In the genomic region with DNA sequence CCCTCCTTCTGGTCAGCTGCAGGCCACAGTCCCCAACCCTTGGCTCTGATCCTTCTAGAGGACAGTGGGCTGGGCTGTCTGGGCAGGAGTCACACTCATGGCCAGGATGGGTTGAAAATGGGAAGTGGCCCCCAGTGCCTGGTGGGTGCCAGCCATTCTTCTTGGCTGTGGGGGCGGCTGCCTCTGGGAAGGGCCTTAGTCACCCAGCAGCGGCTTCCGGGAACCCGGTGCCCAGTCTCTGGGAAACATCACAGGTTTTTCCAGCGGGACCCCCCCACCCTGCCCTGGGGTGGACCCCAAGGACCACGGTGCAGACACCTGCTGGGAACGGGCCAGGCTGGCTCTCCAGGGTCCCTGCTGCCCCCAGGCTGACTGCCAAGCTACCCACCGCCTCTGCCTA, we compare ENCODE assay signal across 27 cellular contexts. TPM values are rescaled to one million over a fixed set of nuclear protein-coding genes. Genes with fewer than 3 reads are reported as not detected.
A peak's percentile ranks its signal among the peaks of the same experiment; 100 is the strongest.
DNase-seq lines count a peak whose midpoint lies in the region; ATAC-seq and TF ChIP-seq lines count a peak whose summit lies in the region.
"Had no signal": no experiment of that assay in that cellular context is flagged by ENCODE, and none has a peak within 500 bp of the region (broad histone marks: within the 10 kb centered on the region; RNA-seq: fewer than 3 reads in every experiment).

No MANE protein-coding gene starts in this region.

- peaks cover 0 to 4% of the 10 kb centered on the region in 2 donors for H3K9me3 ChIP-seq in transverse colon
- H3K9me3 ChIP-seq: BE2C had no signal

- peak; percentile 49 for DNase-seq in natural killer cell treated with Interleukin-12 subunit alpha and Interleukin-12 subunit beta and Interleukin-15 and Interleukin-18, amount 100 ng/mL, for 72 hours (ENCODE audit: low spot score)
- no peak for DNase-seq in natural killer cell
- peak; percentile 39 for DNase-seq in NB4 (ENCODE audit: low read depth)
- peak; percentile 44 for DNase-seq in medulla oblongata (ENCODE audit: extremely low spot score)
- DNase-seq in NCI-H1930 (lab: John Stamatoyannopoulos, UW), result no peak
- DNase-seq in activated T-helper 1 cell treated with anti-CD3 and anti-CD28 coated beads, Interleukin-12 subunit alpha, Interleukin-12 subunit beta, Interleukin-2, Interleukin-4 antibody, amounts not matched to agents 30 ng/mL and 10 ng/mL and 1 ng/mL, durations not matched to agents 14 hours and 24 hours and 36 hours (ENCODE audit: low spot score), result no peak
- no peak for DNase-seq in transverse colon
- DNase-seq in EL, result no peak
- DNase-seq: BE2C; CD4-positive, alpha-beta T cell; COR-L47; DMS 273 treated with DMSO at 0.1 percent for 48 hours; DMS79 treated with DMSO at 0.1 percent for 48 hours; HFFc6; Kasumi-1; NCI-H1105; NCI-H146; NCI-H2081; NCI-H2171; NCI-H345; NCI-H524; NCI-H82; SHP77 had no signal

- no peaks in the 10 kb centered on the region for H3K4me1 ChIP-seq in transverse colon
- H3K4me1 ChIP-seq: BE2C had no signal

- in situ Hi-C loops in transverse colon (cut with MboI; ENCODE audit: low pct_ligation_motif_present in 1 of 4, low pct_unique_long_range_greater_than_20kb in 1 of 4, low sequenced_read_pairs in 3 of 4), result loop anchor here in 1 of 4 donors (25.0 kb wide), 1 partner anchor 509 kb away; no protein-coding TSS in a partner anchor

- no peak overlapping the region for H3K4me3 ChIP-seq in NB4 (ENCODE audit: low read depth, low read length)
- no peak overlapping the region for H3K4me3 ChIP-seq in transverse colon
- H3K4me3 ChIP-seq: A549, GM12878, SK-N-MC had no signal

- no peak for TF ChIP-seq EP300 in transverse colon (IDR thresholded peaks at IDR 0.05; ENCODE audit: low read depth)

- H3K36me3 ChIP-seq in transverse colon, result no peaks in the 10 kb centered on the region
- H3K36me3 ChIP-seq: BE2C had no signal

- no peaks in the 10 kb centered on the region for H3K9me3 Mint-ChIP-seq in natural killer cell treated with Interleukin-12 subunit alpha and Interleukin-12 subunit beta and Interleukin-15 and Interleukin-18, amount 100 ng/mL, for 72 hours
- H3K9me3 Mint-ChIP-seq in natural killer cell, result no peaks in the 10 kb centered on the region
- peaks cover 2% of the 10 kb centered on the region for H3K9me3 Mint-ChIP-seq in activated T-helper 1 cell treated with anti-CD3 and anti-CD28 coated beads, Interleukin-12 subunit alpha, Interleukin-12 subunit beta, Interleukin-2, Interleukin-4 antibody, amounts not matched to agents 30 ng/mL and 10 ng/mL and 1 ng/mL, durations not matched to agents 14 hours and 24 hours and 36 hours

- no peak for ATAC-seq in natural killer cell treated with Interleukin-12 subunit alpha and Interleukin-12 subunit beta and Interleukin-15 and Interleukin-18, amount 100 ng/mL, for 72 hours
- no peak for ATAC-seq in natural killer cell
- ATAC-seq: A549, GM12878 had no signal

- TF ChIP-seq CTCF in natural killer cell (IDR thresholded peaks at IDR 0.05) (no peak), NB4 (IDR thresholded peaks at IDR 0.05; ENCODE audit: low read depth, low read length) (no peak), transverse colon (IDR thresholded peaks at IDR 0.05) (no peak)

- intact Hi-C loops in natural killer cell (cut with micrococcal nuclease) (no loop called here), transverse colon (cut with DNase I; ENCODE audit: low total_unique reads) (no loop called here)
- intact Hi-C loops in activated T-helper 1 cell treated with anti-CD3 and anti-CD28 coated beads, Interleukin-12 subunit alpha, Interleukin-12 subunit beta, Interleukin-2, Interleukin-4 antibody, amounts not matched to agents 30 ng/mL and 10 ng/mL and 1 ng/mL, durations not matched to agents 14 hours and 24 hours and 36 hours (cut with micrococcal nuclease), result no loop called here

- TF ChIP-seq POLR2A in NB4 (IDR thresholded peaks at IDR 0.05; ENCODE audit: extremely low read depth, insufficient read length) (no peak), transverse colon (IDR thresholded peaks at IDR 0.05) (no peak)

- H3K27me3 ChIP-seq in transverse colon, result peaks cover 3% of the 10 kb centered on the region
- H3K27me3 ChIP-seq: BE2C had no signal

- H3K27me3 Mint-ChIP-seq in natural killer cell treated with Interleukin-12 subunit alpha and Interleukin-12 subunit beta and Interleukin-15 and Interleukin-18, amount 100 ng/mL, for 72 hours, result no peaks in the 10 kb centered on the region
- H3K27me3 Mint-ChIP-seq in natural killer cell (ENCODE audit: low read depth in 2 of 2), result no peaks in the 10 kb centered on the region
- H3K27me3 Mint-ChIP-seq in activated T-helper 1 cell treated with anti-CD3 and anti-CD28 coated beads, Interleukin-12 subunit alpha, Interleukin-12 subunit beta, Interleukin-2, Interleukin-4 antibody, amounts not matched to agents 30 ng/mL and 10 ng/mL and 1 ng/mL, durations not matched to agents 14 hours and 24 hours and 36 hours (ENCODE audit: insufficient read depth), result no peaks in the 10 kb centered on the region

- 87% methylated on average over 8 of the region's 8 CpGs; no CpG with 5 or more reads in 1 of the 2 donors for WGBS in transverse colon (ENCODE audit: low coverage in 1 of 2), 2 donors

- no peaks in the 10 kb centered on the region for H3K36me3 Mint-ChIP-seq in natural killer cell treated with Interleukin-12 subunit alpha and Interleukin-12 subunit beta and Interleukin-15 and Interleukin-18, amount 100 ng/mL, for 72 hours
- H3K36me3 Mint-ChIP-seq in natural killer cell, result no peaks in the 10 kb centered on the region
- H3K36me3 Mint-ChIP-seq in activated T-helper 1 cell treated with anti-CD3 and anti-CD28 coated beads, Interleukin-12 subunit alpha, Interleukin-12 subunit beta, Interleukin-2, Interleukin-4 antibody, amounts not matched to agents 30 ng/mL and 10 ng/mL and 1 ng/mL, durations not matched to agents 14 hours and 24 hours and 36 hours (ENCODE audit: low read depth), result no peaks in the 10 kb centered on the region

- H3K27ac ChIP-seq in transverse colon, result no peak overlapping the region
- H3K27ac ChIP-seq: A549, SK-N-MC had no signal

- no peak overlapping the region for H3K27ac Mint-ChIP-seq in natural killer cell treated with Interleukin-12 subunit alpha and Interleukin-12 subunit beta and Interleukin-15 and Interleukin-18, amount 100 ng/mL, for 72 hours
- H3K27ac Mint-ChIP-seq in natural killer cell, result no peak overlapping the region
- no peak overlapping the region for H3K27ac Mint-ChIP-seq in activated T-helper 1 cell treated with anti-CD3 and anti-CD28 coated beads, Interleukin-12 subunit alpha, Interleukin-12 subunit beta, Interleukin-2, Interleukin-4 antibody, amounts not matched to agents 30 ng/mL and 10 ng/mL and 1 ng/mL, durations not matched to agents 14 hours and 24 hours and 36 hours
- H3K27ac Mint-ChIP-seq: CD4-positive, alpha-beta T cell; HFFc6 had no signal

- no peak overlapping the region for H3K4me3 Mint-ChIP-seq in natural killer cell treated with Interleukin-12 subunit alpha and Interleukin-12 subunit beta and Interleukin-15 and Interleukin-18, amount 100 ng/mL, for 72 hours
- no peak overlapping the region for H3K4me3 Mint-ChIP-seq in natural killer cell
- H3K4me3 Mint-ChIP-seq in activated T-helper 1 cell treated with anti-CD3 and anti-CD28 coated beads, Interleukin-12 subunit alpha, Interleukin-12 subunit beta, Interleukin-2, Interleukin-4 antibody, amounts not matched to agents 30 ng/mL and 10 ng/mL and 1 ng/mL, durations not matched to agents 14 hours and 24 hours and 36 hours, result no peak overlapping the region
- H3K4me3 Mint-ChIP-seq: CD4-positive, alpha-beta T cell; HFFc6 had no signal

- H3K4me1 Mint-ChIP-seq in natural killer cell treated with Interleukin-12 subunit alpha and Interleukin-12 subunit beta and Interleukin-15 and Interleukin-18, amount 100 ng/mL, for 72 hours (ENCODE audit: low read depth in 2 of 2), result no peaks in the 10 kb centered on the region
- no peaks in the 10 kb centered on the region for H3K4me1 Mint-ChIP-seq in natural killer cell
- H3K4me1 Mint-ChIP-seq in activated T-helper 1 cell treated with anti-CD3 and anti-CD28 coated beads, Interleukin-12 subunit alpha, Interleukin-12 subunit beta, Interleukin-2, Interleukin-4 antibody, amounts not matched to agents 30 ng/mL and 10 ng/mL and 1 ng/mL, durations not matched to agents 14 hours and 24 hours and 36 hours (ENCODE audit: low read depth), result no peaks in the 10 kb centered on the region

RNA-seq across cellular contexts. Expression of a gene that starts 27.3 kb away (rescaled TPM):
- not detected for total RNA-seq in natural killer cell treated with Interleukin-12 subunit alpha and Interleukin-12 subunit beta and Interleukin-15 and Interleukin-18, amount 100 ng/mL, for 72 hours
- total RNA-seq in natural killer cell, result not detected
- total RNA-seq in activated T-helper 1 cell treated with anti-CD3 and anti-CD28 coated beads, Interleukin-12 subunit alpha, Interleukin-12 subunit beta, Interleukin-2, Interleukin-4 antibody, amounts not matched to agents 30 ng/mL and 10 ng/mL and 1 ng/mL, durations not matched to agents 14 hours and 24 hours and 36 hours, result not detected in 2 replicates
- under 1 TPM in 1 of 4 donors, not detected in 3; 0.48 TPM for total RNA-seq in transverse colon
- total RNA-seq: CD4-positive, alpha-beta T cell; GM12878; HFFc6; MCF 10A had no signal

RNA-seq across cellular contexts. Expression of a gene that starts 49.4 kb away (rescaled TPM):
- 1 to 10 TPM; 1.3 to 1.9 TPM for total RNA-seq in natural killer cell treated with Interleukin-12 subunit alpha and Interleukin-12 subunit beta and Interleukin-15 and Interleukin-18, amount 100 ng/mL, for 72 hours
- 10 to 100 TPM in 1 of 3 donors, 1 to 10 TPM in 2; 7.6 to 19.5 (median 8.2) TPM for total RNA-seq in natural killer cell
- total RNA-seq in activated T-helper 1 cell treated with anti-CD3 and anti-CD28 coated beads, Interleukin-12 subunit alpha, Interleukin-12 subunit beta, Interleukin-2, Interleukin-4 antibody, amounts not matched to agents 30 ng/mL and 10 ng/mL and 1 ng/mL, durations not matched to agents 14 hours and 24 hours and 36 hours, result 1.8 and 2.1 TPM in 2 replicates
- 10 to 100 TPM; 69.4 to 84.2 (median 77.3) TPM for total RNA-seq in transverse colon

RNA-seq across cellular contexts. Expression of a gene that starts 58.8 kb away (rescaled TPM):
- total RNA-seq in natural killer cell treated with Interleukin-12 subunit alpha and Interleukin-12 subunit beta and Interleukin-15 and Interleukin-18, amount 100 ng/mL, for 72 hours, result not detected
- total RNA-seq in natural killer cell (under 1 TPM in 2 of 3 donors, not detected in 1; 0.33 to 0.38 TPM), transverse colon (10 to 100 TPM; 12.5 to 23.6 (median 17.1) TPM)
- total RNA-seq in activated T-helper 1 cell treated with anti-CD3 and anti-CD28 coated beads, Interleukin-12 subunit alpha, Interleukin-12 subunit beta, Interleukin-2, Interleukin-4 antibody, amounts not matched to agents 30 ng/mL and 10 ng/mL and 1 ng/mL, durations not matched to agents 14 hours and 24 hours and 36 hours, result 0.13 and 0.29 TPM in 2 replicates

Comparison
In these comparisons a context has a peak if more than half of its experiments do, and no peak if none do; other contexts are left out.
1. DNase-seq: peak in natural killer cell treated with Interleukin-12 subunit alpha and Interleukin-12 subunit beta and Interleukin-15 and Interleukin-18, amount 100 ng/mL, for 72 hours (single experiment), NB4 (single experiment) and medulla oblongata (single experiment); none in natural killer cell (single experiment), NCI-H1930 (0 of 2), activated T-helper 1 cell treated with anti-CD3 and anti-CD28 coated beads, Interleukin-12 subunit alpha, Interleukin-12 subunit beta, Interleukin-2, Interleukin-4 antibody, amounts not matched to agents 30 ng/mL and 10 ng/mL and 1 ng/mL, durations not matched to agents 14 hours and 24 hours and 36 hours (single experiment), transverse colon (single experiment) and EL (single experiment).
2. RNA of a gene that starts 58.8 kb away (total RNA-seq): 12.5 to 23.6 TPM in transverse colon; 0.33 to 0.38 TPM in natural killer cell, 0.13 to 0.29 TPM in activated T-helper 1 cell treated with anti-CD3 and anti-CD28 coated beads, Interleukin-12 subunit alpha, Interleukin-12 subunit beta, Interleukin-2, Interleukin-4 antibody, amounts not matched to agents 30 ng/mL and 10 ng/mL and 1 ng/mL, durations not matched to agents 14 hours and 24 hours and 36 hours and not detected in natural killer cell treated with Interleukin-12 subunit alpha and Interleukin-12 subunit beta and Interleukin-15 and Interleukin-18, amount 100 ng/mL, for 72 hours; every median in the first group is over 4 times any median in the second.